In the genomic region with DNA sequence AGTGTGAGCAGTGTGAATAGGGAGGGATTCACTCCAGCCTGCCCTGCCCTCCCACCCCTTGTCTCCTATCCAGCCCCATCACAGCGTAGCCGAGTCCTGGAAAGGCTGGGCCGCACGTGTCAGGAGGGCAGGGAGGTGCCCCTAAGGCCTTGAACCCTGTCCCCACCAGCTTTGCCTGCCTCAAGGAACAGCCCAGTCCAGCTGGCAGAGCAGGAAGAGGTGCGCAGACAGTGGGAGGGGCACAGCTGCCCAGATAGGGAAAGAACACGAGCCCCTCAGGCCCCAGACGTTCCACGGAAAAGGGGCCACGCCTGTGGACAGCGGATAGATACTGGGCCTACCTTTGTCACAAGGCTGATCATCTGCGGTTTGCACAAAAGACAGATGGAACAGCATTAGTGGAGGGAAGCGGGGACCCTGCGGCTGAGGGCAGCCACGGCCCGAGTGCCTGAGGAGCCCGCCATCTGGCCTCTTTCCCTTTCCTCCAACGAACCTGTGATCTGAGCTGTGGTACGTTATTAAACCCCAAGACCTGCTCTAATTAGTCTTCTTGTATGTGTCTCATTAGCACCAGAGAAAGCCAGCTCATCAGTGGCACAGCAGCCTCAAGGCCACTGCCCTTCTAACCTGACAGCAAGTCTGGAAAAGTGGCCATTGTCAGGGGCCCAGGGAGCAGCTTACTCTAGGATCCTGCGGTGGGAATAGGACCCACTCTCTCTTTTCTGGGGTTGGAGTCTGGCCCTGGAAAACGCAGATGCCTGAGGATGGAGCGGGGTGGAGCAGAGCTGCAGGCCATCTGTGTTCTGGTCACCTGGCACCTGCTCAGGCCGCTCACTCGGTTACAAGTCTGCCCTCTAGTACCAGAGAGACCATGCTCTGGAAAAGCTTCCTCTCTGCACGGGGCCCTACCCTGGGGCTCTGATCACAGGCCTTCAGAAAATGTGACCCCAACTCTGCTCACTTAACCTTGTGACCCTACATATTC, we compare ENCODE assay signal across 1 cellular context.
TF ChIP-seq lines count a peak whose summit lies in the region.

No MANE protein-coding gene starts in this region.

TF ChIP-seq in H1, 55 proteins besides CTCF, POLR2A, EP300 and RAD21:
- TF ChIP-seq SIX5 (IDR thresholded peaks at IDR 0.05; ENCODE audit: low read depth, low read length) (no peak), KDM1A (IDR thresholded peaks at IDR 0.05; ENCODE audit: borderline replicate concordance, low read length) (no peak), SP4 (IDR thresholded peaks at IDR 0.05; ENCODE audit: low read length) (no peak), POU5F1 (IDR thresholded peaks at IDR 0.05; ENCODE audit: low read depth, low read length) (no peak), NRF1 (IDR thresholded peaks at IDR 0.05; ENCODE audit: low read depth, low read length) (no peak), SIN3A (conservative IDR thresholded peaks at IDR 0.05 in 1 of 2, IDR thresholded peaks at IDR 0.05 in 1 of 2; ENCODE audit: low read depth in 1 of 2, low read length in 2 of 2) (no peak), HDAC6 (IDR thresholded peaks at IDR 0.05; ENCODE audit: low read depth, low read length) (no peak), SAP30 (IDR thresholded peaks at IDR 0.05; ENCODE audit: insufficient read depth, insufficient replicate concordance, low read length) (no peak), ASH2L (IDR thresholded peaks at IDR 0.05; ENCODE audit: low read length) (no peak), GTF2F1 (IDR thresholded peaks at IDR 0.05; ENCODE audit: borderline replicate concordance, low read depth, low read length) (no peak), POLR2AphosphoS5 (IDR thresholded peaks at IDR 0.05; ENCODE audit: low read depth, low read length) (no peak), MAFK (IDR thresholded peaks at IDR 0.05; ENCODE audit: low read depth, low read length) (no peak), TBP (IDR thresholded peaks at IDR 0.05; ENCODE audit: low read depth, low read length) (no peak), SP1 (IDR thresholded peaks at IDR 0.05; ENCODE audit: low read depth, low read length) (no peak), FOSL1 (IDR thresholded peaks at IDR 0.05; ENCODE audit: insufficient read depth, low read depth, low read length) (no peak), JUN (IDR thresholded peaks at IDR 0.05; ENCODE audit: low read depth, low read length) (no peak), EGR1 (IDR thresholded peaks at IDR 0.05; ENCODE audit: borderline replicate concordance, low read depth, low read length) (no peak), TAF7 (optimal IDR thresholded peaks at IDR 0.05; ENCODE audit: borderline replicate concordance, low read depth, low read length) (no peak), KDM5A (IDR thresholded peaks at IDR 0.05; ENCODE audit: low read length) (no peak)
